In the genomic region with DNA sequence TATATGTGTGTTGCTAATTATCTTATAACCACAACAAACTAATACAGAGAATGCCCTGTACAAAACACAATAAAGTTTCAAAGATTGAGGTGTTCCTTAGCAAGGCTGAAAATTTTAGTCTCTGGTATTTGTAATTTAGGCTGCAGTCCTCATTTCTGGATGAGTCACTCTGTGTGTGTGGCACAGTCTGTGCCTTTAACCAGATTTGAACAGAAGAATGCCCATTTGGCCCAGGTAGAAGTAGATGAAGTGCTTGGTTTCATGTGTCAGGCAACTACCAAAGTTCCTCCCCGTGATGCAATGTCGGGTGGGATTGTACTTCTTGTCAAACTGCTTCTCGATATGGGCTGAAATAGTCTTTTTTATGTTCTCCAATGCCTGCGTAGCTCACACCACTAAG, we compare ENCODE assay signal across 16 cellular contexts.
"Had no signal": no experiment of that assay in that cellular context is flagged by ENCODE, and none has a peak within 500 bp of the region (broad histone marks: within the 10 kb centered on the region; RNA-seq: fewer than 3 reads in every experiment).

No MANE protein-coding gene starts in this region.

- H3K4me3 Mint-ChIP-seq: activated CD4-positive, alpha-beta memory T cell treated with anti-CD3 and anti-CD28 coated beads, Interleukin-2, amount 10 ng/mL, durations not matched to agents 7 days and 5 days; activated naive CD4-positive, alpha-beta T cell treated with anti-CD3 and anti-CD28 coated beads, Interleukin-2, amount 50 U/mL, for 24 hours; activated T-cell treated with anti-CD3 and anti-CD28 coated beads, Interleukin-2, amount 50 U/mL, for 4 hours; brain; dendritic cell treated with granulocyte-macrophage colony-stimulating factor and Interleukin-4, amounts not matched to agents 40 ng/mL and 50 ng/mL, for 4 days; naive B cell; stimulated activated naive B cell treated with anti-CD40 and anti-IgM and Interleukin-4, amounts not matched to agents 10 μg/mL and 1 μg/mL and 100 μg/mL, for 72 hours; T-helper 1 cell treated with Interleukin-12 subunit alpha and Interleukin-12 subunit beta and Interleukin-4 antibody, amounts not matched to agents 30 μg/mL and 1 μg/mL, for 36 hours had no signal

- ATAC-seq: activated T-cell treated with anti-CD3 and anti-CD28 coated beads, Interleukin-2, amount 50 U/mL, for 4 hours; left cardiac atrium; stimulated activated naive B cell treated with anti-CD40 and anti-IgM and Interleukin-4, amounts not matched to agents 10 μg/mL and 1 μg/mL and 100 μg/mL, for 72 hours had no signal

- H3K27ac Mint-ChIP-seq: activated CD4-positive, alpha-beta memory T cell treated with anti-CD3 and anti-CD28 coated beads, Interleukin-2, amount 10 ng/mL, durations not matched to agents 7 days and 5 days; activated naive CD4-positive, alpha-beta T cell treated with anti-CD3 and anti-CD28 coated beads, Interleukin-2, amount 50 U/mL, for 24 hours; brain; dendritic cell treated with granulocyte-macrophage colony-stimulating factor and Interleukin-4, amounts not matched to agents 40 ng/mL and 50 ng/mL, for 4 days; naive B cell; stimulated activated naive B cell treated with anti-CD40 and anti-IgM and Interleukin-4, amounts not matched to agents 10 μg/mL and 1 μg/mL and 100 μg/mL, for 72 hours; T-helper 1 cell treated with Interleukin-12 subunit alpha and Interleukin-12 subunit beta and Interleukin-4 antibody, amounts not matched to agents 30 μg/mL and 1 μg/mL, for 36 hours had no signal

- DNase-seq: activated CD4-positive, alpha-beta memory T cell treated with anti-CD3 and anti-CD28 coated beads, Interleukin-2, amount 10 ng/mL, durations not matched to agents 7 days and 5 days; activated effector memory CD4-positive, alpha-beta T cell treated with anti-CD3 and anti-CD28 coated beads, Interleukin-2, amount 50 U/mL, for 16 hours; activated T-cell treated with anti-CD3 and anti-CD28 coated beads, Interleukin-2, amount 50 U/mL, for 4 hours; amygdala; left cardiac atrium; naive B cell; SHP77 treated with DMSO at 0.1 percent for 48 hours; stimulated activated CD4-positive, alpha-beta T cell treated with anti-CD3 and anti-CD28 coated beads, Interleukin-15, amount 100 ng/mL, for 24 hours; stimulated activated CD4-positive, alpha-beta T cell treated with anti-CD3 and anti-CD28 coated beads, Interleukin-4, amount 100 ng/mL, for 1 hour; stimulated activated naive B cell treated with anti-CD40 and anti-IgM and Interleukin-4, amounts not matched to agents 10 μg/mL and 1 μg/mL and 100 μg/mL, for 72 hours; WERI-Rb-1 had no signal

- H3K4me3 ChIP-seq: tibial nerve had no signal

- H3K4me1 ChIP-seq: tibial nerve had no signal

- H3K27me3 ChIP-seq: tibial nerve had no signal

- H3K36me3 ChIP-seq: tibial nerve, WERI-Rb-1 had no signal

- H3K4me1 Mint-ChIP-seq: activated CD4-positive, alpha-beta memory T cell treated with anti-CD3 and anti-CD28 coated beads, Interleukin-2, amount 10 ng/mL, durations not matched to agents 7 days and 5 days; activated naive CD4-positive, alpha-beta T cell treated with anti-CD3 and anti-CD28 coated beads, Interleukin-2, amount 50 U/mL, for 24 hours; naive B cell; stimulated activated naive B cell treated with anti-CD40 and anti-IgM and Interleukin-4, amounts not matched to agents 10 μg/mL and 1 μg/mL and 100 μg/mL, for 72 hours had no signal

- H3K27ac ChIP-seq: tibial nerve, WERI-Rb-1 had no signal

- H3K27me3 Mint-ChIP-seq: dendritic cell treated with granulocyte-macrophage colony-stimulating factor and Interleukin-4, amounts not matched to agents 40 ng/mL and 50 ng/mL, for 4 days; stimulated activated naive B cell treated with anti-CD40 and anti-IgM and Interleukin-4, amounts not matched to agents 10 μg/mL and 1 μg/mL and 100 μg/mL, for 72 hours had no signal

- H3K36me3 Mint-ChIP-seq: activated naive CD4-positive, alpha-beta T cell treated with anti-CD3 and anti-CD28 coated beads, Interleukin-2, amount 50 U/mL, for 24 hours; brain had no signal

- H3K9me3 Mint-ChIP-seq: activated CD4-positive, alpha-beta memory T cell treated with anti-CD3 and anti-CD28 coated beads, Interleukin-2, amount 10 ng/mL, durations not matched to agents 7 days and 5 days; activated T-cell treated with anti-CD3 and anti-CD28 coated beads, Interleukin-2, amount 50 U/mL, for 4 hours had no signal
